21 cellular contexts compared by ENCODE assay signal in genomic region chr22:49152146-49152929, GRCh38.
A peak's percentile ranks its signal among the peaks of the same experiment; 100 is the strongest.
DNase-seq lines count a peak whose midpoint lies in the region; ATAC-seq and TF ChIP-seq lines count a peak whose summit lies in the region.
"Had no signal": no experiment of that assay in that cellular context is flagged by ENCODE, and none has a peak within 500 bp of the region (broad histone marks: within the 10 kb centered on the region; RNA-seq: fewer than 3 reads in every experiment).

No MANE protein-coding gene starts in this region.

- no peaks in the 10 kb centered on the region for H3K79me2 ChIP-seq in SK-N-SH (ENCODE audit: insufficient read depth)

- no peak for TF ChIP-seq CTCF in SK-N-SH (IDR thresholded peaks at IDR 0.05)

- H3K4me2 ChIP-seq in SK-N-SH = no peak overlapping the region
- H3K4me2 ChIP-seq: A549 had no signal

- no peaks in the 10 kb centered on the region for H3K36me3 ChIP-seq in SK-N-SH (replicated peaks in 1 of 2; ENCODE audit: control insufficient read depth in 1 of 2, insufficient read depth in 2 of 2, low read length in 1 of 2)
- H3K36me3 ChIP-seq: heart left ventricle, pancreas had no signal

- ATAC-seq in SK-N-SH treated with all-trans-retinoic acid at 6 μM for 48 hours = no peak
- ATAC-seq in GM18867 (IDR thresholded peaks at IDR 0.05; ENCODE audit: unreplicated experiment) = no peak
- ATAC-seq in GM18907 (IDR thresholded peaks at IDR 0.05; ENCODE audit: unreplicated experiment) = no peak
- ATAC-seq: A549; activated CD4-positive, CD25-positive, alpha-beta regulatory T cell treated with anti-CD3 and anti-CD28 coated beads, Interleukin-2, amount 50 U/mL, for 24 hours; pancreas had no signal

- TF ChIP-seq EP300 in SK-N-SH (IDR thresholded peaks at IDR 0.05; ENCODE audit: borderline replicate concordance in 1 of 2, low read depth in 1 of 2, low read length in 1 of 2) = no peak

- H3K9ac ChIP-seq in SK-N-SH = no peak overlapping the region

- no peaks in the 10 kb centered on the region for H3K27me3 ChIP-seq in SK-N-SH (ENCODE audit: insufficient read depth)
- H3K27me3 ChIP-seq: pancreas had no signal

- TF ChIP-seq RAD21 in SK-N-SH (IDR thresholded peaks at IDR 0.05; ENCODE audit: low read length) = no peak

- 0% methylated on average over 2 of the region's 13 CpGs for WGBS in SK-N-SH (ENCODE audit: low lambda C conversion rate)

- H3F3A ChIP-seq in SK-N-SH (replicated peaks; ENCODE audit: insufficient read depth) = no peaks in the 10 kb centered on the region

- no peak overlapping the region for H3K4me3 ChIP-seq in SK-N-SH (ENCODE audit: low read depth in 2 of 2, low read length in 1 of 2)
- H3K4me3 ChIP-seq: A549, heart left ventricle, lung, pancreas, SK-N-MC had no signal

- H3K9me3 ChIP-seq in SK-N-SH = no peaks in the 10 kb centered on the region
- H3K9me3 ChIP-seq: A549, heart left ventricle, pancreas had no signal

- peaks cover 0 to 67% of the 10 kb centered on the region in 2 experiments; a peak in 1 of 4 replicates for H3K4me1 ChIP-seq in SK-N-SH (ENCODE audit: control insufficient read depth in 1 of 2, insufficient read depth in 2 of 2, low read depth in 1 of 2, low read length in 1 of 2)
- H3K4me1 ChIP-seq: A549, heart left ventricle, pancreas had no signal

- DNase-seq in SK-N-SH = peak; percentile 52
- DNase-seq in NCI-H345 treated with DMSO at 0.1 percent for 48 hours (lab: John Stamatoyannopoulos, UW; ENCODE audit: unreplicated experiment) = peak; percentile 25
- peak; percentile 90 for DNase-seq in left kidney (ENCODE audit: low read depth, low spot score)
- no peak for DNase-seq in effector CD4-positive, alpha-beta T cell
- DNase-seq in stimulated activated CD4-positive, alpha-beta T cell treated with anti-CD3 and anti-CD28 coated beads, Interleukin-2, amount 100 ng/mL, for 48 hours = no peak
- DNase-seq: activated naive CD8-positive, alpha-beta T cell treated with anti-CD3 and anti-CD28 coated beads for 36 hours; DMS 273 treated with DMSO at 0.1 percent for 48 hours; HCEC 1CT; NCI-H2081; NK-92 treated with Interleukin-12 subunit alpha and Interleukin-12 subunit beta, amount 100 ng/mL, for 24 hours; pancreas; stimulated activated CD4-positive, alpha-beta T cell treated with anti-CD3 and anti-CD28 coated beads, Interleukin-4, amount 100 ng/mL, for 1 hour had no signal

- no peak overlapping the region for H2AFZ ChIP-seq in SK-N-SH (ENCODE audit: low read depth)

- no peaks in the 10 kb centered on the region for H4K20me1 ChIP-seq in SK-N-SH (ENCODE audit: insufficient read depth)

- POLR2A ChIA-PET in SK-N-SH (lab: Yijun Ruan, JAX) = no interaction called here

- peak overlapping the region in 1 of 2 experiments; percentile 73; a peak in 1 of 4 replicates for H3K27ac ChIP-seq in SK-N-SH (ENCODE audit: low read depth in 2 of 2, low read length in 1 of 2)
- H3K27ac ChIP-seq: A549, C4-2B, heart left ventricle, pancreas, SK-N-MC had no signal

- CTCF ChIA-PET in SK-N-SH (lab: Yijun Ruan, JAX) = interaction anchor here (0.7 to 1.0 kb wide), 2 partner anchors 21 to 106 kb away, joined by 3 to 4 read pairs; no protein-coding TSS in a partner anchor

- no peaks in the 10 kb centered on the region for H3K9me2 ChIP-seq in SK-N-SH

TF ChIP-seq in SK-N-SH, 30 proteins besides CTCF, POLR2A, EP300 and RAD21:
- no peak for TF ChIP-seq MEF2A (IDR thresholded peaks at IDR 0.05; ENCODE audit: borderline replicate concordance, low read depth)
- TF ChIP-seq NRF1 (IDR thresholded peaks at IDR 0.05; ENCODE audit: low read depth, low read length) = no peak
- TF ChIP-seq RXRA (IDR thresholded peaks at IDR 0.05; ENCODE audit: borderline replicate concordance, low read depth) = no peak
- TF ChIP-seq FOSL2 (IDR thresholded peaks at IDR 0.05; ENCODE audit: borderline replicate concordance, low read depth) = no peak
- no peak for TF ChIP-seq POLR2AphosphoS5 (IDR thresholded peaks at IDR 0.05; ENCODE audit: low read depth, low read length)
- TF ChIP-seq IRF3 (IDR thresholded peaks at IDR 0.05; ENCODE audit: low read depth, low read length) = no peak
- TF ChIP-seq USF1 (IDR thresholded peaks at IDR 0.05; ENCODE audit: borderline replicate concordance, low read depth) = no peak
- no peak for TF ChIP-seq FOXM1 (IDR thresholded peaks at IDR 0.05; ENCODE audit: low read depth)
- TF ChIP-seq PBX3 (IDR thresholded peaks at IDR 0.05) = no peak
- TF ChIP-seq TEAD4 (IDR thresholded peaks at IDR 0.05; ENCODE audit: borderline replicate concordance, insufficient read depth) = no peak
- TF ChIP-seq MXI1 (IDR thresholded peaks at IDR 0.05; ENCODE audit: low read depth, low read length) = no peak
- no peak for TF ChIP-seq FOXJ3 (CRISPR knock-in tag; IDR thresholded peaks at IDR 0.05)
- no peak for TF ChIP-seq CHD2 (IDR thresholded peaks at IDR 0.05; ENCODE audit: low read length, partially characterized antibody)

TF ChIP-seq in SK-N-SH treated with all-trans-retinoic acid at 6 μM for 48 hours, 23 proteins besides CTCF, POLR2A, EP300 and RAD21:
- TF ChIP-seq SNAI2 (CRISPR knock-in tag; IDR thresholded peaks at IDR 0.05) (no peak), CSRNP3 (CRISPR knock-in tag; IDR thresholded peaks at IDR 0.05) (no peak), TCF4 (CRISPR knock-in tag; IDR thresholded peaks at IDR 0.05; ENCODE audit: borderline replicate concordance) (no peak), GLIS3 (CRISPR knock-in tag; IDR thresholded peaks at IDR 0.05) (no peak), ESRRG (CRISPR knock-in tag; IDR thresholded peaks at IDR 0.05) (no peak), CREB5 (CRISPR knock-in tag; IDR thresholded peaks at IDR 0.05; ENCODE audit: low read depth) (no peak), ZNF70 (CRISPR knock-in tag; IDR thresholded peaks at IDR 0.05) (no peak), ZNF565 (CRISPR knock-in tag; conservative IDR thresholded peaks at IDR 0.05; ENCODE audit: low read depth) (no peak), ISL1 (CRISPR knock-in tag; IDR thresholded peaks at IDR 0.05) (no peak), ZNF8 (CRISPR knock-in tag; IDR thresholded peaks at IDR 0.05) (no peak)

Comparison
In these comparisons a context has a peak if more than half of its experiments do, and no peak if none do; other contexts are left out.
1. DNase-seq: peak in SK-N-SH (single experiment), NCI-H345 treated with DMSO at 0.1 percent for 48 hours (single experiment) and left kidney (single experiment); none in effector CD4-positive, alpha-beta T cell (single experiment) and stimulated activated CD4-positive, alpha-beta T cell treated with anti-CD3 and anti-CD28 coated beads, Interleukin-2, amount 100 ng/mL, for 48 hours (0 of 2).